ENCODE assay signal across 19 cellular contexts in genomic region chr16:60091479-60091878, GRCh38.
DNase-seq lines count a peak whose midpoint lies in the region; ATAC-seq and TF ChIP-seq lines count a peak whose summit lies in the region.
"Had no signal": no experiment of that assay in that cellular context is flagged by ENCODE, and none has a peak within 500 bp of the region (broad histone marks: within the 10 kb centered on the region; RNA-seq: fewer than 3 reads in every experiment).

No MANE protein-coding gene starts in this region.

- DNase-seq in EL = peak; percentile 15
- no peak for DNase-seq in SK-N-MC (ENCODE audit: low read depth, low spot score)
- peak; percentile 75 for DNase-seq in glomerular endothelial cell (ENCODE audit: extremely low read depth, low read depth, low spot score)
- peak; percentile 49 for DNase-seq in pulmonary artery endothelial cell (ENCODE audit: low read depth, low spot score)
- DNase-seq in GM10266 (ENCODE audit: extremely low spot score) = no peak
- DNase-seq in activated effector memory CD4-positive, alpha-beta T cell treated with anti-CD3 and anti-CD28 coated beads, Interleukin-2, amount 50 U/mL, for 16 hours = no peak
- no peak for DNase-seq in heart left ventricle
- DNase-seq: 8988T; C1 segment of cervical spinal cord; Calu3; CD4-positive, alpha-beta memory T cell; COR-L47; DMS53; DMS79 treated with DMSO at 0.1 percent for 48 hours; GDM1; GM23248; H9 had no signal

- no peaks in the 10 kb centered on the region for H3K4me1 ChIP-seq in heart left ventricle
- H3K4me1 ChIP-seq: A549 had no signal

- WGBS in heart left ventricle, 4 donors = 49 to 63% (median 58%) methylated on average over 2 of the region's 2 CpGs

- intact Hi-C loops in heart left ventricle (cut with DNase I) = no loop called here

- TF ChIP-seq CTCF in GM10266 (IDR thresholded peaks at IDR 0.05; ENCODE audit: control insufficient read depth, insufficient read depth, low read depth, missing control alignments) = no peak
- TF ChIP-seq CTCF in heart left ventricle (IDR thresholded peaks at IDR 0.05) = no peak

- H3K36me3 ChIP-seq in SK-N-MC (ENCODE audit: insufficient read depth, low read length) (no peaks in the 10 kb centered on the region), heart left ventricle (no peaks in the 10 kb centered on the region)

- H3K9me3 ChIP-seq in SK-N-MC (ENCODE audit: low read depth, low read length) (no peaks in the 10 kb centered on the region), heart left ventricle (peaks cover 0 to 4% (median 0%) of the 10 kb centered on the region in 12 donors)
- H3K9me3 ChIP-seq: A549 had no signal

- ATAC-seq in heart left ventricle = no peak
- ATAC-seq: A549, HCT116 had no signal

- H3K27ac ChIP-seq in SK-N-MC (peak overlapping the region; percentile 67; the same call in 1 of the 2 replicates), heart left ventricle (peak overlapping the region in 1 of 12 donors; percentile 4)
- H3K27ac ChIP-seq: A549, GM23248 had no signal

- TF ChIP-seq POLR2A in heart left ventricle (IDR thresholded peaks at IDR 0.05) = no peak

- H3K4me3 ChIP-seq in SK-N-MC (no peak overlapping the region), heart left ventricle (no peak overlapping the region)
- H3K4me3 ChIP-seq: A549, GM23248 had no signal

- H3K9ac ChIP-seq in SK-N-MC (ENCODE audit: insufficient read length) = no peak overlapping the region
- H3K9ac ChIP-seq: GM23248 had no signal

- no peaks in the 10 kb centered on the region for H3K27me3 ChIP-seq in heart left ventricle

Comparison
In these comparisons a context has a peak if more than half of its experiments do, and no peak if none do; other contexts are left out.
1. DNase-seq: peak in EL (single experiment), glomerular endothelial cell (single experiment) and pulmonary artery endothelial cell (single experiment); none in SK-N-MC (single experiment), GM10266 (single experiment), activated effector memory CD4-positive, alpha-beta T cell treated with anti-CD3 and anti-CD28 coated beads, Interleukin-2, amount 50 U/mL, for 16 hours (single experiment) and heart left ventricle (0 of 5).